Comparison of ENCODE assay signal across 8 cellular contexts in genomic region chr3:8356135-8356534, GRCh38.
DNase-seq lines count a peak whose midpoint lies in the region; ATAC-seq and TF ChIP-seq lines count a peak whose summit lies in the region.
"Not testable (repeated sequence)": the region's sequence is repeated elsewhere in the genome, so short reads cannot be mapped to it uniquely, and the experiment has no call there.

No MANE protein-coding gene starts in this region.

- TF ChIP-seq CTCF in KMS-11 (conservative IDR thresholded peaks at IDR 0.05; ENCODE audit: low read depth, low read length); OCI-LY7 (conservative IDR thresholded peaks at IDR 0.05; ENCODE audit: low read length); upper lobe of right lung (IDR thresholded peaks at IDR 0.05): not testable (repeated sequence)

- H3K27me3 ChIP-seq in CD4-positive, alpha-beta memory T cell (ENCODE audit: insufficient read depth, low read length); KMS-11 (ENCODE audit: insufficient read depth, low read depth); effector memory CD4-positive, alpha-beta T cell (replicated peaks; ENCODE audit: control insufficient read depth, insufficient read depth, low read length, poor library complexity, severe bottlenecking); upper lobe of right lung: not testable (repeated sequence)

- H3K9ac ChIP-seq in KMS-11 = not testable (repeated sequence)

- H3K4me3 Mint-ChIP-seq in CD4-positive, alpha-beta memory T cell = peak overlapping the region in 4 of 8 donors; percentile 15 to 83 (median 54)
- H3K4me3 Mint-ChIP-seq in activated CD4-positive, alpha-beta memory T cell treated with anti-CD3 and anti-CD28 coated beads for 36 hours = not testable (repeated sequence)
- peak overlapping the region; percentile 71 for H3K4me3 Mint-ChIP-seq in activated T-helper 17 cell treated with anti-CD3 and anti-CD28 coated beads, Interleukin-2, amount 50 U/mL, for 72 hours
- peak overlapping the region in 7 of 10 donors; percentile 1 to 68 (median 41) for H3K4me3 Mint-ChIP-seq in naive thymus-derived CD8-positive, alpha-beta T cell

- intact Hi-C loops in CD4-positive, alpha-beta memory T cell (cut with micrococcal nuclease) = loop anchor here (2.0 kb wide), 2 partner anchors 15 to 27 kb away; no protein-coding TSS in a partner anchor
- intact Hi-C loops in OCI-LY7 (cut with micrococcal nuclease; ENCODE audit: unreplicated experiment); upper lobe of right lung (cut with DNase I): not testable (repeated sequence)
- intact Hi-C loops in activated CD4-positive, alpha-beta memory T cell treated with anti-CD3 and anti-CD28 coated beads for 36 hours (cut with micrococcal nuclease) = loop anchor here (2.0 kb wide), 1 partner anchor 145 kb away; the partner anchor contains the start of gene LMCD1

- H2AFZ ChIP-seq in KMS-11 (ENCODE audit: low read depth) = not testable (repeated sequence)
- H2AFZ ChIP-seq in OCI-LY7 (ENCODE audit: low read length) = peak overlapping the region; percentile 96; the same call in 1 of the 2 replicates

- peaks cover 63% of the 10 kb centered on the region for H3K4me1 ChIP-seq in CD4-positive, alpha-beta memory T cell (ENCODE audit: insufficient read depth, low read length)
- peaks cover 21% of the 10 kb centered on the region for H3K4me1 ChIP-seq in KMS-11 (ENCODE audit: low read depth, poor library complexity, severe bottlenecking)
- H3K4me1 ChIP-seq in OCI-LY7 (ENCODE audit: insufficient read depth, low read length, poor library complexity, severe bottlenecking) = peaks cover 17% of the 10 kb centered on the region
- H3K4me1 ChIP-seq in effector memory CD4-positive, alpha-beta T cell (ENCODE audit: control insufficient read depth, insufficient read depth, low read length, poor library complexity, severe bottlenecking) = peaks cover 26% of the 10 kb centered on the region
- H3K4me1 ChIP-seq in upper lobe of right lung = peaks cover 13% of the 10 kb centered on the region

- 0 out of 2 replicates have a peak overlapping the region, but pooled peaks have one; percentile 22 for H3K4me2 ChIP-seq in KMS-11
- not testable (repeated sequence) for H3K4me2 ChIP-seq in OCI-LY7 (ENCODE audit: low read length)

- H3K27ac ChIP-seq in CD4-positive, alpha-beta memory T cell (ENCODE audit: low read depth, low read length) = peak overlapping the region; percentile 83
- not testable (repeated sequence) for H3K27ac ChIP-seq in KMS-11; OCI-LY7 (ENCODE audit: low read depth, low read length, poor library complexity, severe bottlenecking)
- H3K27ac ChIP-seq in effector memory CD4-positive, alpha-beta T cell (ENCODE audit: insufficient read depth, low read length, poor library complexity, severe bottlenecking) = peak overlapping the region; percentile 61
- H3K27ac ChIP-seq in upper lobe of right lung = peak overlapping the region; percentile 51

- not testable (repeated sequence) for H3K9me3 ChIP-seq in CD4-positive, alpha-beta memory T cell (ENCODE audit: control insufficient read depth in 1 of 2, low read length in 2 of 2); OCI-LY7 (ENCODE audit: low read length); effector memory CD4-positive, alpha-beta T cell (ENCODE audit: control insufficient read depth, low read length); upper lobe of right lung

- not testable (repeated sequence) for H3K4me3 ChIP-seq in CD4-positive, alpha-beta memory T cell (ENCODE audit: low read length in 2 of 2); KMS-11 (IDR thresholded peaks at IDR 0.05; ENCODE audit: insufficient read depth, low read depth, low read length); OCI-LY7 (ENCODE audit: low read depth, low read length, poor library complexity, severe bottlenecking); effector memory CD4-positive, alpha-beta T cell (ENCODE audit: insufficient read depth, low read depth, low read length, poor library complexity, severe bottlenecking); upper lobe of right lung

- H3K9me3 Mint-ChIP-seq in CD4-positive, alpha-beta memory T cell = peaks cover 2 to 54% (median 25%) of the 10 kb centered on the region in 8 donors
- H3K9me3 Mint-ChIP-seq in activated CD4-positive, alpha-beta memory T cell treated with anti-CD3 and anti-CD28 coated beads for 36 hours = peaks cover 18% of the 10 kb centered on the region
- H3K9me3 Mint-ChIP-seq in activated T-helper 17 cell treated with anti-CD3 and anti-CD28 coated beads, Interleukin-2, amount 50 U/mL, for 72 hours = peaks cover 17% of the 10 kb centered on the region
- H3K9me3 Mint-ChIP-seq in naive thymus-derived CD8-positive, alpha-beta T cell = peaks cover 10 to 31% (median 19%) of the 10 kb centered on the region in 9 donors

- H3K4me1 Mint-ChIP-seq in CD4-positive, alpha-beta memory T cell = peaks cover 36 to 71% (median 58%) of the 10 kb centered on the region in 4 donors
- H3K4me1 Mint-ChIP-seq in activated CD4-positive, alpha-beta memory T cell treated with anti-CD3 and anti-CD28 coated beads for 36 hours (ENCODE audit: low read depth) = peaks cover 39% of the 10 kb centered on the region
- H3K4me1 Mint-ChIP-seq in activated T-helper 17 cell treated with anti-CD3 and anti-CD28 coated beads, Interleukin-2, amount 50 U/mL, for 72 hours = peaks cover 27% of the 10 kb centered on the region
- peaks cover 29 to 68% (median 47%) of the 10 kb centered on the region in 4 donors for H3K4me1 Mint-ChIP-seq in naive thymus-derived CD8-positive, alpha-beta T cell

- not testable (repeated sequence) for H3K27me3 Mint-ChIP-seq in CD4-positive, alpha-beta memory T cell; activated CD4-positive, alpha-beta memory T cell treated with anti-CD3 and anti-CD28 coated beads for 36 hours; activated T-helper 17 cell treated with anti-CD3 and anti-CD28 coated beads, Interleukin-2, amount 50 U/mL, for 72 hours; naive thymus-derived CD8-positive, alpha-beta T cell

- ATAC-seq in activated T-helper 17 cell treated with anti-CD3 and anti-CD28 coated beads, Interleukin-2, amount 50 U/mL, for 72 hours (replicated peaks); naive thymus-derived CD8-positive, alpha-beta T cell; upper lobe of right lung: not testable (repeated sequence)

- H4K20me1 ChIP-seq in KMS-11 (ENCODE audit: insufficient read depth); OCI-LY7 (ENCODE audit: insufficient read depth, low read length): not testable (repeated sequence)

- peak overlapping the region; percentile 91 to 99 (median 98) for H3K27ac Mint-ChIP-seq in CD4-positive, alpha-beta memory T cell
- H3K27ac Mint-ChIP-seq in activated CD4-positive, alpha-beta memory T cell treated with anti-CD3 and anti-CD28 coated beads for 36 hours = peak overlapping the region; percentile 87
- peak overlapping the region; percentile 85 for H3K27ac Mint-ChIP-seq in activated T-helper 17 cell treated with anti-CD3 and anti-CD28 coated beads, Interleukin-2, amount 50 U/mL, for 72 hours
- peak overlapping the region in 9 of 10 donors; percentile 63 to 97 (median 92) for H3K27ac Mint-ChIP-seq in naive thymus-derived CD8-positive, alpha-beta T cell

- POLR2A ChIA-PET in CD4-positive, alpha-beta memory T cell (lab: Charles Lee; ENCODE audit: partially characterized antibody) = interaction anchor here (0.7 to 3.0 kb wide), 8 partner anchors 9 to 1041 kb away, joined by 3 to 16 read pairs (median 5); partner anchors contain the start of gene SETD5
- POLR2A ChIA-PET in OCI-LY7 (lab: Charles Lee); activated CD4-positive, alpha-beta memory T cell treated with anti-CD3 and anti-CD28 coated beads for 36 hours (lab: Charles Lee): not testable (repeated sequence)
- POLR2A ChIA-PET in naive thymus-derived CD8-positive, alpha-beta T cell (lab: Charles Lee) = interaction anchor here (0.8 to 1.1 kb wide), 2 partner anchors 11 to 55 kb away, joined by 3 to 4 read pairs; no protein-coding TSS in a partner anchor

- CTCF ChIA-PET in CD4-positive, alpha-beta memory T cell (lab: Charles Lee; ENCODE audit: partially characterized antibody) = interaction anchor here (0.9 to 9.4 kb wide), 6 partner anchors 10 to 63 kb away, joined by 3 to 64 read pairs (median 5); no protein-coding TSS in a partner anchor
- CTCF ChIA-PET in OCI-LY7 (lab: Charles Lee; ENCODE audit: unreplicated experiment) = not testable (repeated sequence)
- CTCF ChIA-PET in activated CD4-positive, alpha-beta memory T cell treated with anti-CD3 and anti-CD28 coated beads for 36 hours (lab: Charles Lee) = interaction anchor here (1.2 to 2.1 kb wide), 2 partner anchors 32 to 61 kb away, joined by 3 to 6 read pairs; no protein-coding TSS in a partner anchor

- not testable (repeated sequence) for H3K36me3 ChIP-seq in CD4-positive, alpha-beta memory T cell (ENCODE audit: insufficient read depth, low read length); KMS-11 (ENCODE audit: insufficient read depth); OCI-LY7 (ENCODE audit: insufficient read depth, low read length); effector memory CD4-positive, alpha-beta T cell (ENCODE audit: control insufficient read depth, insufficient read depth, low read length); upper lobe of right lung

- H3K79me2 ChIP-seq in KMS-11 (ENCODE audit: insufficient read depth, low read depth); OCI-LY7 (ENCODE audit: insufficient read depth, low read depth, low read length): not testable (repeated sequence)

- not testable (repeated sequence) for BruUV-seq in OCI-LY7 (replicated peaks; lab: Mats Ljungman, UMichigan)

- not testable (repeated sequence) for H3K9me2 ChIP-seq in OCI-LY7 (ENCODE audit: insufficient read depth, low read length)

- not testable (repeated sequence) for DNase-seq in CD4-positive, alpha-beta memory T cell; OCI-LY7 (ENCODE audit: low spot score); activated CD4-positive, alpha-beta memory T cell treated with anti-CD3 and anti-CD28 coated beads for 36 hours; effector memory CD4-positive, alpha-beta T cell; naive thymus-derived CD8-positive, alpha-beta T cell; upper lobe of right lung

- H3K36me3 Mint-ChIP-seq in CD4-positive, alpha-beta memory T cell = peaks cover 17 to 27% of the 10 kb centered on the region in 2 donors
- H3K36me3 Mint-ChIP-seq in activated CD4-positive, alpha-beta memory T cell treated with anti-CD3 and anti-CD28 coated beads for 36 hours = peaks cover 16% of the 10 kb centered on the region
- not testable (repeated sequence) for H3K36me3 Mint-ChIP-seq in activated T-helper 17 cell treated with anti-CD3 and anti-CD28 coated beads, Interleukin-2, amount 50 U/mL, for 72 hours (ENCODE audit: low read depth)
- peaks cover 0 to 29% (median 25%) of the 10 kb centered on the region in 3 donors for H3K36me3 Mint-ChIP-seq in naive thymus-derived CD8-positive, alpha-beta T cell
